8 cellular contexts compared by ENCODE assay signal in genomic region chr18:21612125-21613100, GRCh38. TPM values are rescaled to one million over a fixed set of nuclear protein-coding genes. Genes with fewer than 3 reads are reported as not detected.
DNase-seq lines count a peak whose midpoint lies in the region; TF ChIP-seq lines count a peak whose summit lies in the region.

Gene SNRPD1, plus strand, starts transcription at chr18:21612314. Its CDS starts 116 bp downstream, at chr18:21612430.

- peaks cover 3% of the 10 kb centered on the region; the same call in 1 of the 2 replicates for H3K27me3 Mint-ChIP-seq in HFFc6 (ENCODE audit: insufficient read depth)
- H3K27me3 Mint-ChIP-seq in activated naive CD4-positive, alpha-beta T cell treated with anti-CD3 and anti-CD28 coated beads, Interleukin-2, amount 10 ng/mL, durations not matched to agents 7 days and 5 days, result no peaks in the 10 kb centered on the region

- CTCF ChIA-PET in GM10248 (lab: Yijun Ruan, JAX), result interaction anchor here (0.7 to 6.5 kb wide), 18 partner anchors 10 to 241 kb away, joined by 3 to 124 read pairs (median 5); partner anchors contain the start of genes ABHD3 and ESCO1
- CTCF ChIA-PET in activated naive CD4-positive, alpha-beta T cell treated with anti-CD3 and anti-CD28 coated beads, Interleukin-2, amount 10 ng/mL, durations not matched to agents 7 days and 5 days (lab: Charles Lee), result interaction anchor here (0.8 to 5.3 kb wide), 6 partner anchors 12 to 238 kb away, joined by 3 to 63 read pairs (median 4); partner anchors contain the start of gene ESCO1

- peak within 1 kb of the TSS; percentile 56 for H3K27ac ChIP-seq in temporal lobe (ENCODE audit: low read depth, low read length)

- H3K36me3 Mint-ChIP-seq in HFFc6 (ENCODE audit: low read depth), result peaks cover 34% of the 10 kb centered on the region
- peaks cover 31% of the 10 kb centered on the region for H3K36me3 Mint-ChIP-seq in activated naive CD4-positive, alpha-beta T cell treated with anti-CD3 and anti-CD28 coated beads, Interleukin-2, amount 10 ng/mL, durations not matched to agents 7 days and 5 days

- H3K4me3 Mint-ChIP-seq in HFFc6, result peak within 1 kb of the TSS; percentile 96
- H3K4me3 Mint-ChIP-seq in activated naive CD4-positive, alpha-beta T cell treated with anti-CD3 and anti-CD28 coated beads, Interleukin-2, amount 10 ng/mL, durations not matched to agents 7 days and 5 days, result peak within 1 kb of the TSS; percentile 100

- H3K9me3 Mint-ChIP-seq in HFFc6, result no peaks in the 10 kb centered on the region
- H3K9me3 Mint-ChIP-seq in activated naive CD4-positive, alpha-beta T cell treated with anti-CD3 and anti-CD28 coated beads, Interleukin-2, amount 10 ng/mL, durations not matched to agents 7 days and 5 days, result peaks cover 2% of the 10 kb centered on the region

- peak within 1 kb of the TSS; percentile 97 for H3K27ac Mint-ChIP-seq in HFFc6
- H3K27ac Mint-ChIP-seq in activated naive CD4-positive, alpha-beta T cell treated with anti-CD3 and anti-CD28 coated beads, Interleukin-2, amount 10 ng/mL, durations not matched to agents 7 days and 5 days, result peak within 1 kb of the TSS; percentile 99

- POLR2A ChIA-PET in GM10248 (lab: Yijun Ruan, JAX), result interaction anchor here (0.8 to 1.1 kb wide), 2 partner anchors 12 to 13 kb away, joined by 3 to 5 read pairs; partner anchors contain the start of gene ESCO1

- peak; percentile 99 for TF ChIP-seq CTCF in GM10248 (IDR thresholded peaks at IDR 0.05; ENCODE audit: control extremely low read depth, extremely low read depth, low read depth, missing control alignments)
- TF ChIP-seq CTCF in HFFc6 (IDR thresholded peaks at IDR 0.05), result peak; percentile 95

- H3K4me1 Mint-ChIP-seq in HFFc6 (ENCODE audit: low read depth), result peaks cover 16% of the 10 kb centered on the region
- peaks cover 51% of the 10 kb centered on the region for H3K4me1 Mint-ChIP-seq in activated naive CD4-positive, alpha-beta T cell treated with anti-CD3 and anti-CD28 coated beads, Interleukin-2, amount 10 ng/mL, durations not matched to agents 7 days and 5 days

- peak; percentile 93 for DNase-seq in GM10248 (ENCODE audit: extremely low spot score)
- DNase-seq in HFFc6, result peak; percentile 81
- DNase-seq in NAMALWA (ENCODE audit: low spot score), result peak; percentile 94
- DNase-seq in SK-N-DZ (ENCODE audit: low spot score), result peak; percentile 93
- DNase-seq in activated naive CD4-positive, alpha-beta T cell treated with anti-CD3 and anti-CD28 coated beads, Interleukin-2, amount 10 ng/mL, durations not matched to agents 7 days and 5 days, result peak; percentile 89
- DNase-seq in germinal center (ENCODE audit: low spot score), result peak; percentile 91
- peak in 55 of 56 donors; percentile 13 to 92 (median 77) for DNase-seq in nucleus accumbens (lab: John Stamatoyannopoulos, UW)

RNA-seq across cellular contexts. Expression of gene SNRPD1, which starts in this region (rescaled TPM):
- total RNA-seq in HFFc6 (2021; fragmentation: NEBNext Ultra II Directional; extraction: Animal tissue kit (Norgen Biotek cat#: 25700)), result 10 to 100 TPM; 59.6 to 85.4 (median 73.9) TPM
- polyA plus RNA-seq in SK-N-DZ (2014; cell fraction: cytosol; rRNA removed), result 74.9 and 77.8 TPM in 2 replicates
- 17.7 and 52.8 TPM in 2 replicates for polyA plus RNA-seq in SK-N-DZ (2014; cell fraction: nucleus; rRNA removed)
- total RNA-seq in temporal lobe, result 16.7 TPM

Comparison
In these comparisons a context has a peak if more than half of its experiments do, and no peak if none do; other contexts are left out.
1. Peak in every context shown above with its lines: DNase-seq and H3K27ac ChIP-seq.